ENCODE assay signal across 1 cellular context in genomic region chr1:89820423-89821321, GRCh38.
TF ChIP-seq lines count a peak whose summit lies in the region.

LRRC8D (plus strand) TSS chr1:89821032; CDS start chr1:89933069, 112,037 bp downstream.

TF ChIP-seq in HepG2, 621 proteins besides CTCF, POLR2A, EP300 and RAD21 (continued from another document and continues in another):
- TF ChIP-seq ZNF18 (CRISPR knock-in tag; IDR thresholded peaks at IDR 0.05; ENCODE audit: insufficient replicate concordance) (no peak), ZNF772 (CRISPR knock-in tag; IDR thresholded peaks at IDR 0.05) (0 out of 2 replicates have a peak, but pooled peaks have one; percentile 52), ZFP62 (CRISPR knock-in tag; IDR thresholded peaks at IDR 0.05) (no peak), ZNF20 (CRISPR knock-in tag; IDR thresholded peaks at IDR 0.05) (peak; percentile 62; the same call in 1 of the 2 replicates), TFAP4 (IDR thresholded peaks at IDR 0.05; ENCODE audit: borderline replicate concordance, low read depth) (peak; percentile 31; the same call in 1 of the 2 replicates), PBX3 (CRISPR knock-in tag; IDR thresholded peaks at IDR 0.05; ENCODE audit: borderline replicate concordance) (no peak; the same call in 1 of the 2 replicates), GLMP (CRISPR knock-in tag; IDR thresholded peaks at IDR 0.05; ENCODE audit: borderline replicate concordance) (no peak), MNT (IDR thresholded peaks at IDR 0.05) (0 out of 2 replicates have a peak, but pooled peaks have one; percentile 3), E2F2 (CRISPR knock-in tag; IDR thresholded peaks at IDR 0.05; ENCODE audit: borderline replicate concordance) (no peak), ZNF687 (CRISPR knock-in tag; IDR thresholded peaks at IDR 0.05) (peak; percentile 92), ZNF143 (CRISPR knock-in tag; IDR thresholded peaks at IDR 0.05) (no peak), ZSCAN5A (CRISPR knock-in tag; IDR thresholded peaks at IDR 0.05; ENCODE audit: borderline replicate concordance) (no peak), CEBPB (IDR thresholded peaks at IDR 0.05; ENCODE audit: borderline replicate concordance, low read depth, low read length) (no peak), TOPORS (CRISPR knock-in tag; IDR thresholded peaks at IDR 0.05) (peak; percentile 42; the same call in 1 of the 2 replicates), LRRFIP1 (CRISPR knock-in tag; conservative IDR thresholded peaks at IDR 0.05) (no peak), ZMYM4 (CRISPR knock-in tag; IDR thresholded peaks at IDR 0.05) (peak; percentile 79), ZNF142 (CRISPR knock-in tag; IDR thresholded peaks at IDR 0.05) (no peak), HOXA3 (CRISPR knock-in tag; IDR thresholded peaks at IDR 0.05) (no peak; the same call in 1 of the 2 replicates), ZNF33B (CRISPR knock-in tag; IDR thresholded peaks at IDR 0.05) (peak; percentile 32; the same call in 1 of the 2 replicates)
